In genomic region chr22:24011735-24012068, GRCh38 we compare ENCODE assay signal across 6 cellular contexts.
A peak's percentile ranks its signal among the peaks of the same experiment; 100 is the strongest.
DNase-seq lines count a peak whose midpoint lies in the region; ATAC-seq and TF ChIP-seq lines count a peak whose summit lies in the region.

No MANE protein-coding gene starts in this region.

- H2AFZ ChIP-seq in SU-DHL-6 (ENCODE audit: low read depth, low read length, severe bottlenecking): peak overlapping the region; percentile 57

- H3K4me2 ChIP-seq in SU-DHL-6 (ENCODE audit: low read depth, low read length, poor library complexity, severe bottlenecking): peak overlapping the region; percentile 84

- DNase-seq in cortex of kidney (lab: John Stamatoyannopoulos, UW): no peak
- no peak for DNase-seq in medulla oblongata (ENCODE audit: extremely low spot score)

- no peaks in the 10 kb centered on the region for H3K36me3 ChIP-seq in SU-DHL-6 (ENCODE audit: low read length)

- peaks cover 10% of the 10 kb centered on the region; the same call in 1 of the 2 replicates for H3K9me3 ChIP-seq in SU-DHL-6 (ENCODE audit: insufficient read depth, low read length)

- no peaks in the 10 kb centered on the region for H3K27me3 ChIP-seq in SU-DHL-6 (ENCODE audit: low read length)
- no peaks in the 10 kb centered on the region for H3K27me3 ChIP-seq in layer of hippocampus (ENCODE audit: control insufficient read depth, insufficient read depth, low read length)

- H3K79me2 ChIP-seq in SU-DHL-6 (ENCODE audit: insufficient read depth, low read length): peaks cover 38% of the 10 kb centered on the region

- H3K9me2 ChIP-seq in SU-DHL-6 (replicated peaks; ENCODE audit: insufficient read depth, low read length): no peaks in the 10 kb centered on the region

- peaks cover 12% of the 10 kb centered on the region for H3F3A ChIP-seq in SU-DHL-6 (ENCODE audit: insufficient read depth)

- ATAC-seq in GM21447 (IDR thresholded peaks at IDR 0.05; ENCODE audit: unreplicated experiment) (peak; percentile 10), GM18511 (IDR thresholded peaks at IDR 0.05; ENCODE audit: unreplicated experiment) (no peak)

- no peaks in the 10 kb centered on the region for H4K20me1 ChIP-seq in SU-DHL-6 (ENCODE audit: low read depth, low read length)

- H3K27ac ChIP-seq in SU-DHL-6 (ENCODE audit: low read depth, low read length): no peak overlapping the region
- H3K27ac ChIP-seq in layer of hippocampus (ENCODE audit: low read depth, low read length): peak overlapping the region; percentile 33

- H3K4me3 ChIP-seq in SU-DHL-6 (ENCODE audit: insufficient read depth, low read length, poor library complexity, severe bottlenecking): peak overlapping the region; percentile 78

- no peak for TF ChIP-seq CTCF in SU-DHL-6 (IDR thresholded peaks at IDR 0.05; ENCODE audit: insufficient read depth, low read length, poor library complexity, severe bottlenecking)

- H3K9ac ChIP-seq in SU-DHL-6 (ENCODE audit: low read length): peak overlapping the region; percentile 64
